ENCODE assay signal across 30 cellular contexts in the genomic region with DNA sequence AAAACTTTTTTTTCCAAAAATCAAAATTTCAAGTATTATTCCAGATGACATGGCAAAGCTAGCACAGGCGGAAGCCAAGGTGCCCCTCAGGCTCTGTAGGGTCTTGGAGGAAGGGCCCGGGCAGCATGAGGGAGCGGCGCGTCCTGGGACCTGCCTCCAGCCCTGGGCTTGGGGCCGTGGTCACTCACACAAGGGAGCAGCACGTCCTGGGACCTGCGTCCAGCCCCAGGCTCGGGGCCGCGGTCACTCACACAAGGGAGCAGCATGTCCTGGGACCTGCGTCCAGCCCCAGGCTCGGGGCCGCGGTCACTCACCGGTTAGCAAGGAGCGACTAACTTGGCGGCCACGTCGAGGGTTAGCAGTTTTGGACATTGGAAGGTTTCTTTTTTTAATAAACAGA.
"Had no signal": no experiment of that assay in that cellular context is flagged by ENCODE, and none has a peak within 500 bp of the region (broad histone marks: within the 10 kb centered on the region; RNA-seq: fewer than 3 reads in every experiment).

No MANE protein-coding gene starts in this region.

- H3K4me3 Mint-ChIP-seq: activated CD8-positive, alpha-beta T cell treated with anti-CD3 and anti-CD28 coated beads for 36 hours; activated naive CD4-positive, alpha-beta T cell treated with anti-CD3 and anti-CD28 coated beads, Interleukin-2, amount 50 U/mL, for 24 hours; activated naive CD8-positive, alpha-beta T cell treated with anti-CD3 and anti-CD28 coated beads, Interleukin-2, amount 10 ng/mL, durations not matched to agents 7 days and 5 days; activated T-cell treated with anti-CD3 and anti-CD28 coated beads, Interleukin-2, amount 50 U/mL, for 24 hours had no signal

- H3K9me3 ChIP-seq: ascending aorta, MG63, SJCRH30 had no signal

- H3K27me3 Mint-ChIP-seq: activated CD8-positive, alpha-beta T cell treated with anti-CD3 and anti-CD28 coated beads for 36 hours; activated naive CD4-positive, alpha-beta T cell treated with anti-CD3 and anti-CD28 coated beads, Interleukin-2, amount 50 U/mL, for 24 hours; activated naive CD8-positive, alpha-beta T cell treated with anti-CD3 and anti-CD28 coated beads, Interleukin-2, amount 10 ng/mL, durations not matched to agents 7 days and 5 days; activated T-cell treated with anti-CD3 and anti-CD28 coated beads, Interleukin-2, amount 50 U/mL, for 24 hours had no signal

- H3K9me3 Mint-ChIP-seq: activated CD8-positive, alpha-beta T cell treated with anti-CD3 and anti-CD28 coated beads for 36 hours; activated naive CD4-positive, alpha-beta T cell treated with anti-CD3 and anti-CD28 coated beads, Interleukin-2, amount 50 U/mL, for 24 hours; activated naive CD8-positive, alpha-beta T cell treated with anti-CD3 and anti-CD28 coated beads, Interleukin-2, amount 10 ng/mL, durations not matched to agents 7 days and 5 days; activated T-cell treated with anti-CD3 and anti-CD28 coated beads, Interleukin-2, amount 50 U/mL, for 24 hours; activated T-helper 2 cell treated with anti-CD3 and anti-CD28 coated beads, Interferon-gamma antibody, Interleukin-2, Interleukin-4, amounts not matched to agents 10 μg/mL and 5 μg/mL and 100 μg/mL, durations not matched to agents 14 hours and 24 hours and 36 hours had no signal

- H3K4me3 ChIP-seq: ascending aorta, MG63, SJCRH30, SK-N-MC had no signal

- H3K27me3 ChIP-seq: ascending aorta, MG63, SJCRH30 had no signal

- H3K27ac ChIP-seq: ascending aorta, SJCRH30, SK-N-MC, WERI-Rb-1 had no signal

- H3K4me1 ChIP-seq: ascending aorta had no signal

- ATAC-seq: activated CD8-positive, alpha-beta T cell treated with anti-CD3 and anti-CD28 coated beads for 36 hours had no signal

- DNase-seq: activated CD4-positive, alpha-beta T cell treated with anti-CD3 and anti-CD28 coated beads for 1 hour; activated CD4-positive, alpha-beta T cell treated with anti-CD3 and anti-CD28 coated beads for 48 hours; activated CD4-positive, CD25-positive, alpha-beta regulatory T cell; activated CD8-positive, alpha-beta T cell treated with anti-CD3 and anti-CD28 coated beads for 36 hours; activated gamma-delta T cell; activated naive CD4-positive, alpha-beta T cell treated with Interleukin-2 at 50 U/mL for 16 hours; activated naive CD8-positive, alpha-beta T cell treated with anti-CD3 and anti-CD28 coated beads, Interleukin-2, amount 10 ng/mL, durations not matched to agents 7 days and 5 days; activated T-cell treated with anti-CD3 and anti-CD28 coated beads, Interleukin-2, amount 50 U/mL, for 24 hours; caudate nucleus; cerebellar nuclear complex; Karpas-422; KBM-7; MG63; NCI-H1048; NCI-H1105 treated with DMSO at 0.1 percent for 48 hours; NCI-H1436; NCI-H1694; NCI-H2029; NCI-H510A; NCI-H526; NCI-H748 treated with DMSO at 0.1 percent for 48 hours; NK-92 treated with Interleukin-12 subunit alpha and Interleukin-12 subunit beta, amount 100 ng/mL, for 24 hours; SHP77; SJCRH30; T1000; WERI-Rb-1 had no signal

- H3K27ac Mint-ChIP-seq: activated CD8-positive, alpha-beta T cell treated with anti-CD3 and anti-CD28 coated beads for 36 hours; activated naive CD4-positive, alpha-beta T cell treated with anti-CD3 and anti-CD28 coated beads, Interleukin-2, amount 50 U/mL, for 24 hours; activated naive CD8-positive, alpha-beta T cell treated with anti-CD3 and anti-CD28 coated beads, Interleukin-2, amount 10 ng/mL, durations not matched to agents 7 days and 5 days; activated T-cell treated with anti-CD3 and anti-CD28 coated beads, Interleukin-2, amount 50 U/mL, for 24 hours; activated T-helper 2 cell treated with anti-CD3 and anti-CD28 coated beads, Interferon-gamma antibody, Interleukin-2, Interleukin-4, amounts not matched to agents 10 μg/mL and 5 μg/mL and 100 μg/mL, durations not matched to agents 14 hours and 24 hours and 36 hours had no signal
